ENCODE assay signal across 1 cellular context in the genomic region with DNA sequence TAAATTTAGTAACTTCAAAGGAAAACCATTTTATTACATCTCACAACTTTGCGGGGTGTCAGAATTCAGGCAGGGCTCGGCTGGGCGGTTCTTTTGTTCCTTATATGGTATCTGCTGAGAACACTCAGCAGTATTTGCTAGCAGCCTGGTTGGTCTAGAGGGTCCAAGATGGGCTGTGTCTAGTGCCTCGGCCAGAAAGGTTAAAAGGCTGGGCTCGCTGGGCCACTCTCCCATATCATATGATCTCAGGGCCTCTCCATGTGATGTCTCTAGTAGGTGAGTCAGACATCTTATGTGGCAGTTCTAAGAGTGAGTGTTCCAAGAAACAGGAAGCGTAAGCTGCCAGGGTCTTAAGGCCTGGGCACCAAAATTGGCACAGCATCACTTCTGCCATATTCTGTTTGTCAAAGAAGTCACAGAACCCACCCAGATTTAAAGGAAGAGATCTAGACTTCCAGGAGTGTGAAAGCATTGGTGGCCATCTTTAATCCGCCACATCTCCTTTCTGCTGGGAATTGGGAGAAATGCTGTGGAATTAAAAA.
TF ChIP-seq lines count a peak whose summit lies in the region.

No MANE protein-coding gene starts in this region.

TF ChIP-seq in K562, 482 proteins besides CTCF, POLR2A, EP300 and RAD21 (continued from another document and continues in another):
- TF ChIP-seq, protein P1, sequence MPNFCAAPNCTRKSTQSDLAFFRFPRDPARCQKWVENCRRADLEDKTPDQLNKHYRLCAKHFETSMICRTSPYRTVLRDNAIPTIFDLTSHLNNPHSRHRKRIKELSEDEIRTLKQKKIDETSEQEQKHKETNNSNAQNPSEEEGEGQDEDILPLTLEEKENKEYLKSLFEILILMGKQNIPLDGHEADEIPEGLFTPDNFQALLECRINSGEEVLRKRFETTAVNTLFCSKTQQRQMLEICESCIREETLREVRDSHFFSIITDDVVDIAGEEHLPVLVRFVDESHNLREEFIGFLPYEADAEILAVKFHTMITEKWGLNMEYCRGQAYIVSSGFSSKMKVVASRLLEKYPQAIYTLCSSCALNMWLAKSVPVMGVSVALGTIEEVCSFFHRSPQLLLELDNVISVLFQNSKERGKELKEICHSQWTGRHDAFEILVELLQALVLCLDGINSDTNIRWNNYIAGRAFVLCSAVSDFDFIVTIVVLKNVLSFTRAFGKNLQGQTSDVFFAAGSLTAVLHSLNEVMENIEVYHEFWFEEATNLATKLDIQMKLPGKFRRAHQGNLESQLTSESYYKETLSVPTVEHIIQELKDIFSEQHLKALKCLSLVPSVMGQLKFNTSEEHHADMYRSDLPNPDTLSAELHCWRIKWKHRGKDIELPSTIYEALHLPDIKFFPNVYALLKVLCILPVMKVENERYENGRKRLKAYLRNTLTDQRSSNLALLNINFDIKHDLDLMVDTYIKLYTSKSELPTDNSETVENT (CRISPR knock-in tag; IDR thresholded peaks at IDR 0.05), result no peak
- no peak for TF ChIP-seq TEAD2 (tag; IDR thresholded peaks at IDR 0.05)
- TF ChIP-seq, protein P2, sequence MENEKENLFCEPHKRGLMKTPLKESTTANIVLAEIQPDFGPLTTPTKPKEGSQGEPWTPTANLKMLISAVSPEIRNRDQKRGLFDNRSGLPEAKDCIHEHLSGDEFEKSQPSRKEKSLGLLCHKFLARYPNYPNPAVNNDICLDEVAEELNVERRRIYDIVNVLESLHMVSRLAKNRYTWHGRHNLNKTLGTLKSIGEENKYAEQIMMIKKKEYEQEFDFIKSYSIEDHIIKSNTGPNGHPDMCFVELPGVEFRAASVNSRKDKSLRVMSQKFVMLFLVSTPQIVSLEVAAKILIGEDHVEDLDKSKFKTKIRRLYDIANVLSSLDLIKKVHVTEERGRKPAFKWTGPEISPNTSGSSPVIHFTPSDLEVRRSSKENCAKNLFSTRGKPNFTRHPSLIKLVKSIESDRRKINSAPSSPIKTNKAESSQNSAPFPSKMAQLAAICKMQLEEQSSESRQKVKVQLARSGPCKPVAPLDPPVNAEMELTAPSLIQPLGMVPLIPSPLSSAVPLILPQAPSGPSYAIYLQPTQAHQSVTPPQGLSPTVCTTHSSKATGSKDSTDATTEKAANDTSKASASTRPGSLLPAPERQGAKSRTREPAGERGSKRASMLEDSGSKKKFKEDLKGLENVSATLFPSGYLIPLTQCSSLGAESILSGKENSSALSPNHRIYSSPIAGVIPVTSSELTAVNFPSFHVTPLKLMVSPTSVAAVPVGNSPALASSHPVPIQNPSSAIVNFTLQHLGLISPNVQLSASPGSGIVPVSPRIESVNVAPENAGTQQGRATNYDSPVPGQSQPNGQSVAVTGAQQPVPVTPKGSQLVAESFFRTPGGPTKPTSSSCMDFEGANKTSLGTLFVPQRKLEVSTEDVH (IDR thresholded peaks at IDR 0.05; ENCODE audit: low read depth, partially characterized antibody), result no peak
- no peak for TF ChIP-seq SAP30 (IDR thresholded peaks at IDR 0.05; ENCODE audit: borderline replicate concordance, insufficient read depth, low read depth, low read length, poor library complexity, severe bottlenecking)
- peak; percentile 58; the same call in 1 of the 2 replicates for TF ChIP-seq L3MBTL2 (IDR thresholded peaks at IDR 0.05)
- TF ChIP-seq NR2C1 (IDR thresholded peaks at IDR 0.05), result no peak
- 0 out of 2 replicates have a peak, but pooled peaks have one; percentile 27 for TF ChIP-seq NR2C1 (tag; IDR thresholded peaks at IDR 0.05)
- TF ChIP-seq KDM5B (IDR thresholded peaks at IDR 0.05; ENCODE audit: insufficient replicate concordance, low read depth, low read length), result no peak
- TF ChIP-seq, protein P3, sequence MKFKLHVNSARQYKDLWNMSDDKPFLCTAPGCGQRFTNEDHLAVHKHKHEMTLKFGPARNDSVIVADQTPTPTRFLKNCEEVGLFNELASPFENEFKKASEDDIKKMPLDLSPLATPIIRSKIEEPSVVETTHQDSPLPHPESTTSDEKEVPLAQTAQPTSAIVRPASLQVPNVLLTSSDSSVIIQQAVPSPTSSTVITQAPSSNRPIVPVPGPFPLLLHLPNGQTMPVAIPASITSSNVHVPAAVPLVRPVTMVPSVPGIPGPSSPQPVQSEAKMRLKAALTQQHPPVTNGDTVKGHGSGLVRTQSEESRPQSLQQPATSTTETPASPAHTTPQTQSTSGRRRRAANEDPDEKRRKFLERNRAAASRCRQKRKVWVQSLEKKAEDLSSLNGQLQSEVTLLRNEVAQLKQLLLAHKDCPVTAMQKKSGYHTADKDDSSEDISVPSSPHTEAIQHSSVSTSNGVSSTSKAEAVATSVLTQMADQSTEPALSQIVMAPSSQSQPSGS (CRISPR knock-in tag; IDR thresholded peaks at IDR 0.05), result no peak
- no peak for TF ChIP-seq ASH1L (IDR thresholded peaks at IDR 0.05; ENCODE audit: borderline replicate concordance, low read depth, partially characterized antibody)
- no peak for TF ChIP-seq TCFL5 (CRISPR knock-in tag; conservative IDR thresholded peaks at IDR 0.05)
- TF ChIP-seq TAF9B (IDR thresholded peaks at IDR 0.05; ENCODE audit: partially characterized antibody), result no peak
- TF ChIP-seq TEAD4 (IDR thresholded peaks at IDR 0.05; ENCODE audit: low read length), result no peak
- no peak for TF ChIP-seq TEAD4 (CRISPR knock-in tag; IDR thresholded peaks at IDR 0.05; ENCODE audit: borderline replicate concordance)
- no peak for TF ChIP-seq FOXM1 (IDR thresholded peaks at IDR 0.05; ENCODE audit: low read depth)
- TF ChIP-seq FOXM1 (CRISPR knock-in tag; IDR thresholded peaks at IDR 0.05; ENCODE audit: low read depth), result no peak
- TF ChIP-seq SMARCA4 (IDR thresholded peaks at IDR 0.05), result 0 out of 2 replicates have a peak, but pooled peaks have one; percentile 18
- TF ChIP-seq GATAD2A (IDR thresholded peaks at IDR 0.05), result peak; percentile 28; the same call in 1 of the 2 replicates
- no peak for TF ChIP-seq MBD2 (IDR thresholded peaks at IDR 0.05; ENCODE audit: borderline replicate concordance, low read depth)
- TF ChIP-seq ESRRB (CRISPR knock-in tag; IDR thresholded peaks at IDR 0.05; ENCODE audit: borderline replicate concordance), result no peak
- no peak for TF ChIP-seq DIDO1 (tag; IDR thresholded peaks at IDR 0.05; ENCODE audit: low read depth)
- peak; percentile 35 for TF ChIP-seq TBP (optimal IDR thresholded peaks at IDR 0.05; ENCODE audit: low read depth, low read length)
- TF ChIP-seq ATF1 (CRISPR knock-in tag; IDR thresholded peaks at IDR 0.05), result no peak
- TF ChIP-seq ATF1 (tag; IDR thresholded peaks at IDR 0.05), result no peak
- TF ChIP-seq, protein P4, sequence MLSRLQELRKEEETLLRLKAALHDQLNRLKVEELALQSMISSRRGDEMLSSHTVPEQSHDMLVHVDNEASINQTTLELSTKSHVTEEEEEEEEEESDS (CRISPR knock-in tag; IDR thresholded peaks at IDR 0.05), result no peak
- TF ChIP-seq SMAD4 (CRISPR knock-in tag; conservative IDR thresholded peaks at IDR 0.05), result peak; percentile 66; the same call in 1 of the 2 replicates
- peak; percentile 50; the same call in 1 of the 2 replicates for TF ChIP-seq RAD51 (IDR thresholded peaks at IDR 0.05; ENCODE audit: borderline replicate concordance, low read depth)
- no peak for TF ChIP-seq KLF13 (tag; IDR thresholded peaks at IDR 0.05; ENCODE audit: borderline replicate concordance, low read depth)
- TF ChIP-seq RUNX1 (IDR thresholded peaks at IDR 0.05; ENCODE audit: low read depth), result no peak
- TF ChIP-seq, protein P5, sequence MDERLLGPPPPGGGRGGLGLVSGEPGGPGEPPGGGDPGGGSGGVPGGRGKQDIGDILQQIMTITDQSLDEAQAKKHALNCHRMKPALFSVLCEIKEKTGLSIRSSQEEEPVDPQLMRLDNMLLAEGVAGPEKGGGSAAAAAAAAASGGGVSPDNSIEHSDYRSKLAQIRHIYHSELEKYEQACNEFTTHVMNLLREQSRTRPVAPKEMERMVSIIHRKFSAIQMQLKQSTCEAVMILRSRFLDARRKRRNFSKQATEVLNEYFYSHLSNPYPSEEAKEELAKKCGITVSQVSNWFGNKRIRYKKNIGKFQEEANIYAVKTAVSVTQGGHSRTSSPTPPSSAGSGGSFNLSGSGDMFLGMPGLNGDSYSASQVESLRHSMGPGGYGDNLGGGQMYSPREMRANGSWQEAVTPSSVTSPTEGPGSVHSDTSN (CRISPR knock-in tag; IDR thresholded peaks at IDR 0.05; ENCODE audit: low read depth), result no peak
- TF ChIP-seq, protein P5 (tag; conservative IDR thresholded peaks at IDR 0.05; ENCODE audit: low read depth), result peak; percentile 26; the same call in 1 of the 2 replicates
- TF ChIP-seq SIX5 (IDR thresholded peaks at IDR 0.05; ENCODE audit: borderline replicate concordance in 1 of 2, insufficient read depth in 1 of 2, low read depth in 1 of 2, low read length in 2 of 2), result no peak
- TF ChIP-seq ZNF253 (CRISPR knock-in tag; conservative IDR thresholded peaks at IDR 0.05), result no peak
- TF ChIP-seq ZFP30 (CRISPR knock-in tag; IDR thresholded peaks at IDR 0.05; ENCODE audit: borderline replicate concordance), result no peak
- no peak for TF ChIP-seq SUPT5H (IDR thresholded peaks at IDR 0.05)
- TF ChIP-seq, protein P6, sequence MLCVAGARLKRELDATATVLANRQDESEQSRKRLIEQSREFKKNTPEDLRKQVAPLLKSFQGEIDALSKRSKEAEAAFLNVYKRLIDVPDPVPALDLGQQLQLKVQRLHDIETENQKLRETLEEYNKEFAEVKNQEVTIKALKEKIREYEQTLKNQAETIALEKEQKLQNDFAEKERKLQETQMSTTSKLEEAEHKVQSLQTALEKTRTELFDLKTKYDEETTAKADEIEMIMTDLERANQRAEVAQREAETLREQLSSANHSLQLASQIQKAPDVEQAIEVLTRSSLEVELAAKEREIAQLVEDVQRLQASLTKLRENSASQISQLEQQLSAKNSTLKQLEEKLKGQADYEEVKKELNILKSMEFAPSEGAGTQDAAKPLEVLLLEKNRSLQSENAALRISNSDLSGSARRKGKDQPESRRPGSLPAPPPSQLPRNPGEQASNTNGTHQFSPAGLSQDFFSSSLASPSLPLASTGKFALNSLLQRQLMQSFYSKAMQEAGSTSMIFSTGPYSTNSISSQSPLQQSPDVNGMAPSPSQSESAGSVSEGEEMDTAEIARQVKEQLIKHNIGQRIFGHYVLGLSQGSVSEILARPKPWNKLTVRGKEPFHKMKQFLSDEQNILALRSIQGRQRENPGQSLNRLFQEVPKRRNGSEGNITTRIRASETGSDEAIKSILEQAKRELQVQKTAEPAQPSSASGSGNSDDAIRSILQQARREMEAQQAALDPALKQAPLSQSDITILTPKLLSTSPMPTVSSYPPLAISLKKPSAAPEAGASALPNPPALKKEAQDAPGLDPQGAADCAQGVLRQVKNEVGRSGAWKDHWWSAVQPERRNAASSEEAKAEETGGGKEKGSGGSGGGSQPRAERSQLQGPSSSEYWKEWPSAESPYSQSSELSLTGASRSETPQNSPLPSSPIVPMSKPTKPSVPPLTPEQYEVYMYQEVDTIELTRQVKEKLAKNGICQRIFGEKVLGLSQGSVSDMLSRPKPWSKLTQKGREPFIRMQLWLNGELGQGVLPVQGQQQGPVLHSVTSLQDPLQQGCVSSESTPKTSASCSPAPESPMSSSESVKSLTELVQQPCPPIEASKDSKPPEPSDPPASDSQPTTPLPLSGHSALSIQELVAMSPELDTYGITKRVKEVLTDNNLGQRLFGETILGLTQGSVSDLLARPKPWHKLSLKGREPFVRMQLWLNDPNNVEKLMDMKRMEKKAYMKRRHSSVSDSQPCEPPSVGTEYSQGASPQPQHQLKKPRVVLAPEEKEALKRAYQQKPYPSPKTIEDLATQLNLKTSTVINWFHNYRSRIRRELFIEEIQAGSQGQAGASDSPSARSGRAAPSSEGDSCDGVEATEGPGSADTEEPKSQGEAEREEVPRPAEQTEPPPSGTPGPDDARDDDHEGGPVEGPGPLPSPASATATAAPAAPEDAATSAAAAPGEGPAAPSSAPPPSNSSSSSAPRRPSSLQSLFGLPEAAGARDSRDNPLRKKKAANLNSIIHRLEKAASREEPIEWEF (CRISPR knock-in tag; IDR thresholded peaks at IDR 0.05), result no peak
- TF ChIP-seq ELF1 (tag; IDR thresholded peaks at IDR 0.05), result no peak
- peak; percentile 20; the same call in 1 of the 2 replicates for TF ChIP-seq ATF7 (IDR thresholded peaks at IDR 0.05)
- TF ChIP-seq, protein P7, sequence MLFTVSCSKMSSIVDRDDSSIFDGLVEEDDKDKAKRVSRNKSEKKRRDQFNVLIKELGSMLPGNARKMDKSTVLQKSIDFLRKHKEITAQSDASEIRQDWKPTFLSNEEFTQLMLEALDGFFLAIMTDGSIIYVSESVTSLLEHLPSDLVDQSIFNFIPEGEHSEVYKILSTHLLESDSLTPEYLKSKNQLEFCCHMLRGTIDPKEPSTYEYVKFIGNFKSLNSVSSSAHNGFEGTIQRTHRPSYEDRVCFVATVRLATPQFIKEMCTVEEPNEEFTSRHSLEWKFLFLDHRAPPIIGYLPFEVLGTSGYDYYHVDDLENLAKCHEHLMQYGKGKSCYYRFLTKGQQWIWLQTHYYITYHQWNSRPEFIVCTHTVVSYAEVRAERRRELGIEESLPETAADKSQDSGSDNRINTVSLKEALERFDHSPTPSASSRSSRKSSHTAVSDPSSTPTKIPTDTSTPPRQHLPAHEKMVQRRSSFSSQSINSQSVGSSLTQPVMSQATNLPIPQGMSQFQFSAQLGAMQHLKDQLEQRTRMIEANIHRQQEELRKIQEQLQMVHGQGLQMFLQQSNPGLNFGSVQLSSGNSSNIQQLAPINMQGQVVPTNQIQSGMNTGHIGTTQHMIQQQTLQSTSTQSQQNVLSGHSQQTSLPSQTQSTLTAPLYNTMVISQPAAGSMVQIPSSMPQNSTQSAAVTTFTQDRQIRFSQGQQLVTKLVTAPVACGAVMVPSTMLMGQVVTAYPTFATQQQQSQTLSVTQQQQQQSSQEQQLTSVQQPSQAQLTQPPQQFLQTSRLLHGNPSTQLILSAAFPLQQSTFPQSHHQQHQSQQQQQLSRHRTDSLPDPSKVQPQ (CRISPR knock-in tag; IDR thresholded peaks at IDR 0.05; ENCODE audit: borderline replicate concordance), result no peak
- no peak for TF ChIP-seq MIER1 (IDR thresholded peaks at IDR 0.05; ENCODE audit: low read depth)
- TF ChIP-seq ARID1B (IDR thresholded peaks at IDR 0.05), result peak; percentile 49; the same call in 1 of the 2 replicates
- peak; percentile 76 for TF ChIP-seq JUND (IDR thresholded peaks at IDR 0.05; ENCODE audit: borderline replicate concordance, low read depth, low read length)
- peak; percentile 78; the same call in 2 of the 3 replicates for TF ChIP-seq JUND (tag; IDR thresholded peaks at IDR 0.05; ENCODE audit: borderline replicate concordance, low read depth, low read length)
- TF ChIP-seq, protein P8, sequence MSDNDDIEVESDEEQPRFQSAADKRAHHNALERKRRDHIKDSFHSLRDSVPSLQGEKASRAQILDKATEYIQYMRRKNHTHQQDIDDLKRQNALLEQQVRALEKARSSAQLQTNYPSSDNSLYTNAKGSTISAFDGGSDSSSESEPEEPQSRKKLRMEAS (CRISPR knock-in tag; IDR thresholded peaks at IDR 0.05), result no peak
- TF ChIP-seq NCOA6 (IDR thresholded peaks at IDR 0.05), result no peak
- 0 out of 2 replicates have a peak, but pooled peaks have one; percentile 49 for TF ChIP-seq ZNF644 (tag; IDR thresholded peaks at IDR 0.05; ENCODE audit: low read depth)
